Comparison of ENCODE assay signal across 19 cellular contexts in genomic region chr2:194567661-194568017, GRCh38.
A peak's percentile ranks its signal among the peaks of the same experiment; 100 is the strongest.
DNase-seq lines count a peak whose midpoint lies in the region; ATAC-seq, FAIRE-seq and TF ChIP-seq lines count a peak whose summit lies in the region.
"Had no signal": no experiment of that assay in that cellular context is flagged by ENCODE, and none has a peak within 500 bp of the region (broad histone marks: within the 10 kb centered on the region; RNA-seq: fewer than 3 reads in every experiment).

No MANE protein-coding gene starts in this region.

- peak; percentile 48 for ATAC-seq in GM19397 (IDR thresholded peaks at IDR 0.05; ENCODE audit: unreplicated experiment)
- ATAC-seq in HG02610 (IDR thresholded peaks at IDR 0.05; ENCODE audit: unreplicated experiment), result peak; percentile 56
- ATAC-seq in HG03139 (IDR thresholded peaks at IDR 0.05; ENCODE audit: unreplicated experiment), result peak; percentile 56
- ATAC-seq: effector memory CD8-positive, alpha-beta T cell; WTC11 had no signal

- no peak overlapping the region for H3K4me3 ChIP-seq in dorsolateral prefrontal cortex
- H3K4me3 ChIP-seq: breast epithelium, Peyer's patch had no signal

- peak; percentile 82 for FAIRE-seq in D721Med (lab: Jason Lieb, UNC)

- TF ChIP-seq CTCF in D721Med (IDR thresholded peaks at IDR 0.05; ENCODE audit: insufficient read depth, missing control alignments), result no peak
- no peak for TF ChIP-seq CTCF in dorsolateral prefrontal cortex (IDR thresholded peaks at IDR 0.05 in 54 of 56, conservative IDR thresholded peaks at IDR 0.05 in 2 of 56; ENCODE audit: low read depth in 1 of 56, partially characterized antibody in 56 of 56)

- DNase-seq in D721Med (ENCODE audit: insufficient read length, low spot score) (no peak), dorsolateral prefrontal cortex (no peak), NCI-H345 (lab: John Stamatoyannopoulos, UW) (no peak), DMS114 treated with DMSO at 0.1 percent for 48 hours (lab: John Stamatoyannopoulos, UW; ENCODE audit: unreplicated experiment) (no peak), NCI-H1105 (lab: John Stamatoyannopoulos, UW) (no peak)
- DNase-seq: 8988T; effector memory CD8-positive, alpha-beta T cell; foreskin fibroblast; HFFc6; islet precursor cell; NCI-H1092; NCI-H510A; Peyer's patch; SW 1271 had no signal

- no peaks in the 10 kb centered on the region for H3K27me3 ChIP-seq in dorsolateral prefrontal cortex
- H3K27me3 ChIP-seq: breast epithelium, Peyer's patch had no signal

- H3K27ac ChIP-seq in dorsolateral prefrontal cortex, result no peak overlapping the region
- H3K27ac ChIP-seq: breast epithelium, Peyer's patch had no signal

- intact Hi-C loops in dorsolateral prefrontal cortex (cut with DNase I), result no loop called here
